In the genomic region with DNA sequence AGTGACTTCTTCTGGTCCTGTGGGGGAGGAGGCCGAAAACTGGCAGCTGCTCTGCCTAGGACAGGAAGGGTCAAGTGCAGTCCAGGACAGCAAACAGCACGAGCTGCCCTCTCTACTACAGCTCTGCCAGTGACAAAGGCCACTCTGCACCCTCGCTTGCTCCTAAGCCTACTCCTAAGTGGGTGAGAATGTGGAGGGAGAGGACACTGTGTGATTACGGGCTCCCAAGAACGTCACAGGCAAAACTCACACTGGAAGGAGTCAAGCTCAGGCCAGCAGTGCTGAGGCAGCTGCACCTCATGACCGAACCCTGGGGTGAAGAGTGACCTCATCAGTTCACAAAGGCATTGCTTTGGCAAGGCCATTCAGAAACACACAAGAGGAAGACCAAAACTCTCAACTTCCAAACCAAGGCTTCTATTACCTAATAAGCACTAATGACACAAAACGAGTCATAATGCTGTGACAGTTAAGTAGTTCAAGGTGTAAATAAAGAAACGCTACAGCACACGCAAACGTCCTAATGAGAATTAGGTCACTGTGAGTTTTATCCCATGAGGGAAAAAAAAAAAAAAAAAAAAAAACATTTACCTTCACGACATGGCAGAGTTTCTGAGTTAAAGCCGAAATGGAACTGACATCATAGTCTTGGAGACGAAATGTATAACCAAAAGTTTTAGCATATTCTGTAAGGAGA, we compare ENCODE assay signal across 10 cellular contexts. TPM values are rescaled to one million over a fixed set of nuclear protein-coding genes. Genes with fewer than 3 reads are reported as not detected.
DNase-seq lines count a peak whose midpoint lies in the region; ATAC-seq and TF ChIP-seq lines count a peak whose summit lies in the region.
"Had no signal": no experiment of that assay in that cellular context is flagged by ENCODE, and none has a peak within 500 bp of the region (broad histone marks: within the 10 kb centered on the region; RNA-seq: fewer than 3 reads in every experiment).

No MANE protein-coding gene starts in this region.

- peaks cover 0 to 15% (median 4%) of the 10 kb centered on the region in 7 donors for H3K4me1 Mint-ChIP-seq in naive thymus-derived CD4-positive, alpha-beta T cell
- H3K4me1 Mint-ChIP-seq in endodermal cell, result no peaks in the 10 kb centered on the region

- no TSS peak for BruUV-seq in PC-9 (replicated peaks; lab: Mats Ljungman, UMichigan)

- H3K4me2 ChIP-seq in PC-9, result peak overlapping the region; percentile 33; the same call in 1 of the 2 replicates
- H3K4me2 ChIP-seq: BLaER1 had no signal

- no peaks in the 10 kb centered on the region for H3K9me3 Mint-ChIP-seq in naive thymus-derived CD4-positive, alpha-beta T cell
- no peaks in the 10 kb centered on the region for H3K9me3 Mint-ChIP-seq in endodermal cell
- H3K9me3 Mint-ChIP-seq: activated naive CD8-positive, alpha-beta T cell treated with anti-CD3 and anti-CD28 coated beads, Interleukin-2, amount 10 ng/mL, durations not matched to agents 7 days and 5 days had no signal

- CTCF ChIA-PET in AG04450 (lab: Charles Lee), result interaction anchor here (0.6 to 1.3 kb wide), 6 partner anchors 15 to 180 kb away, joined by 3 to 5 read pairs (median 4); no protein-coding TSS in a partner anchor
- CTCF ChIA-PET in PC-9 (lab: Charles Lee), result no interaction called here
- CTCF ChIA-PET in naive thymus-derived CD4-positive, alpha-beta T cell (lab: Charles Lee), result no interaction called here

- ATAC-seq in naive thymus-derived CD4-positive, alpha-beta T cell, result peak; percentile 76
- no peak for ATAC-seq in GM18505 (IDR thresholded peaks at IDR 0.05; ENCODE audit: unreplicated experiment)

- H3K4me3 Mint-ChIP-seq in naive thymus-derived CD4-positive, alpha-beta T cell, result no peak overlapping the region
- no peak overlapping the region for H3K4me3 Mint-ChIP-seq in endodermal cell
- H3K4me3 Mint-ChIP-seq: activated naive CD8-positive, alpha-beta T cell treated with anti-CD3 and anti-CD28 coated beads, Interleukin-2, amount 10 ng/mL, durations not matched to agents 7 days and 5 days had no signal

- no peaks in the 10 kb centered on the region for H4K20me1 ChIP-seq in PC-9 (ENCODE audit: insufficient read depth)

- H3K4me1 ChIP-seq in PC-9 (replicated peaks; ENCODE audit: insufficient read depth) (peaks cover 38% of the 10 kb centered on the region), endodermal cell (ENCODE audit: control insufficient read depth, insufficient read depth, low read length) (no peaks in the 10 kb centered on the region)
- H3K4me1 ChIP-seq in naive thymus-derived CD4-positive, alpha-beta T cell (ENCODE audit: control insufficient read depth in 2 of 2, insufficient read depth in 2 of 2, low read length in 2 of 2), result no peaks in the 10 kb centered on the region
- H3K4me1 ChIP-seq: BLaER1 had no signal

- H3K79me2 ChIP-seq in PC-9 (ENCODE audit: low read depth), result no peaks in the 10 kb centered on the region

- H3K36me3 ChIP-seq in PC-9 (ENCODE audit: low read depth) (peaks cover 68% of the 10 kb centered on the region), endodermal cell (ENCODE audit: control insufficient read depth, insufficient read depth, low read length) (peaks cover 70% of the 10 kb centered on the region)
- peaks cover 30 to 95% (median 36%) of the 10 kb centered on the region in 3 experiments for H3K36me3 ChIP-seq in naive thymus-derived CD4-positive, alpha-beta T cell (ENCODE audit: control insufficient read depth in 2 of 3, insufficient read depth in 3 of 3, low read length in 3 of 3)

- H3K9me3 ChIP-seq in AG04450 (ENCODE audit: control insufficient read depth, insufficient read depth, low read length), result peaks cover 3% of the 10 kb centered on the region; the same call in 1 of the 2 replicates
- H3K9me3 ChIP-seq in PC-9 (ENCODE audit: insufficient read depth, low read depth), result no peaks in the 10 kb centered on the region; the same call in 1 of the 2 replicates
- H3K9me3 ChIP-seq in naive thymus-derived CD4-positive, alpha-beta T cell (ENCODE audit: control insufficient read depth in 2 of 3, low read length in 3 of 3), result no peaks in the 10 kb centered on the region
- no peaks in the 10 kb centered on the region for H3K9me3 ChIP-seq in endodermal cell (ENCODE audit: control insufficient read depth, low read length)
- H3K9me3 ChIP-seq: BLaER1 had no signal

- H3K9me2 ChIP-seq in PC-9 (ENCODE audit: insufficient read depth), result no peaks in the 10 kb centered on the region

- no peak for TF ChIP-seq CTCF in AG04450 (IDR thresholded peaks at IDR 0.05; ENCODE audit: low read depth, low read length)
- TF ChIP-seq CTCF in PC-9 (conservative IDR thresholded peaks at IDR 0.05), result no peak
- TF ChIP-seq CTCF in endodermal cell (conservative IDR thresholded peaks at IDR 0.05), result no peak

- WGBS in endodermal cell (ENCODE audit: insufficient coverage in 1 of 2, insufficient read length in 1 of 2), 2 experiments, result 95 to 97% methylated on average over 5 to 13 of the region's 13 CpGs

- peak overlapping the region; percentile 55 for H3K27ac ChIP-seq in AG04450 (ENCODE audit: low read depth, low read length)
- peak overlapping the region; percentile 60 for H3K27ac ChIP-seq in PC-9
- H3K27ac ChIP-seq in naive thymus-derived CD4-positive, alpha-beta T cell (ENCODE audit: low read depth, low read length), result no peak overlapping the region
- H3K27ac ChIP-seq in endodermal cell (ENCODE audit: low read depth, low read length), result no peak overlapping the region
- H3K27ac ChIP-seq: BLaER1 had no signal

- intact Hi-C loops in PC-9 (cut with micrococcal nuclease; ENCODE audit: unreplicated experiment), result no loop called here
- intact Hi-C loops in naive thymus-derived CD4-positive, alpha-beta T cell (cut with micrococcal nuclease), result no loop called here

- H3K9ac ChIP-seq in endodermal cell (ENCODE audit: extremely low read depth, low read length, poor library complexity, severe bottlenecking), result no peak overlapping the region
- H3K9ac ChIP-seq: BLaER1 had no signal

- H3K27me3 ChIP-seq in AG04450 (ENCODE audit: control insufficient read depth, insufficient read depth, low read length) (no peaks in the 10 kb centered on the region), PC-9 (ENCODE audit: insufficient read depth, low read depth) (no peaks in the 10 kb centered on the region), endodermal cell (ENCODE audit: control insufficient read depth, insufficient read depth, low read length, poor library complexity, severe bottlenecking) (no peaks in the 10 kb centered on the region)
- no peaks in the 10 kb centered on the region for H3K27me3 ChIP-seq in naive thymus-derived CD4-positive, alpha-beta T cell (ENCODE audit: control insufficient read depth in 2 of 2, insufficient read depth in 2 of 2, low read length in 2 of 2)
- H3K27me3 ChIP-seq: BLaER1 had no signal

- H2AFZ ChIP-seq in PC-9, result no peak overlapping the region

- H3K27me3 Mint-ChIP-seq in naive thymus-derived CD4-positive, alpha-beta T cell, result no peaks in the 10 kb centered on the region
- no peaks in the 10 kb centered on the region for H3K27me3 Mint-ChIP-seq in endodermal cell (ENCODE audit: insufficient read depth)
- H3K27me3 Mint-ChIP-seq: activated naive CD8-positive, alpha-beta T cell treated with anti-CD3 and anti-CD28 coated beads, Interleukin-2, amount 10 ng/mL, durations not matched to agents 7 days and 5 days had no signal

- peaks cover 27% of the 10 kb centered on the region; the same call in 1 of the 2 replicates for H3F3A ChIP-seq in PC-9 (ENCODE audit: insufficient read depth, low read depth)

- H3K36me3 Mint-ChIP-seq in naive thymus-derived CD4-positive, alpha-beta T cell, result peaks cover 25 to 71% (median 55%) of the 10 kb centered on the region in 5 donors
- peaks cover 77% of the 10 kb centered on the region for H3K36me3 Mint-ChIP-seq in endodermal cell (ENCODE audit: low read depth)

- peak; percentile 18 for DNase-seq in AG04450 (ENCODE audit: low read depth, low spot score)
- peak in 1 of 2 experiments; percentile 78 for DNase-seq in PC-9
- DNase-seq in fibroblast of gingiva (ENCODE audit: low read depth), result peak; percentile 62
- DNase-seq in naive thymus-derived CD4-positive, alpha-beta T cell, result no peak
- DNase-seq in NCI-H345 treated with DMSO at 0.1 percent for 48 hours (lab: John Stamatoyannopoulos, UW; ENCODE audit: unreplicated experiment), result no peak
- DNase-seq in NCI-H748 (lab: John Stamatoyannopoulos, UW; ENCODE audit: unreplicated experiment), result no peak
- no peak for DNase-seq in endodermal cell
- DNase-seq: activated naive CD8-positive, alpha-beta T cell treated with anti-CD3 and anti-CD28 coated beads, Interleukin-2, amount 10 ng/mL, durations not matched to agents 7 days and 5 days had no signal

- TF ChIP-seq POLR2A in GM18505 (IDR thresholded peaks at IDR 0.05; ENCODE audit: borderline replicate concordance, extremely low read depth, insufficient read depth, insufficient read length), result no peak

- H3K4me3 ChIP-seq in AG04450 (ENCODE audit: low read depth, low read length), result no peak overlapping the region
- H3K4me3 ChIP-seq in PC-9, result no peak overlapping the region
- H3K4me3 ChIP-seq in naive thymus-derived CD4-positive, alpha-beta T cell (ENCODE audit: low read length), result no peak overlapping the region
- no peak overlapping the region for H3K4me3 ChIP-seq in endodermal cell (ENCODE audit: low read length)
- H3K4me3 ChIP-seq: BLaER1 had no signal

- POLR2A ChIA-PET in AG04450 (lab: Yijun Ruan, JAX) (no interaction called here), PC-9 (lab: Charles Lee; ENCODE audit: unreplicated experiment) (no interaction called here)
- POLR2A ChIA-PET in naive thymus-derived CD4-positive, alpha-beta T cell (lab: Charles Lee), result interaction anchor here (1.6 to 2.4 kb wide), 3 partner anchors 12 to 28 kb away, joined by 3 to 6 read pairs (median 5); no protein-coding TSS in a partner anchor

- peak overlapping the region in 3 of 9 donors; percentile 42 to 71 (median 54) for H3K27ac Mint-ChIP-seq in naive thymus-derived CD4-positive, alpha-beta T cell
- no peak overlapping the region for H3K27ac Mint-ChIP-seq in endodermal cell

RNA-seq across cellular contexts. Expression of a gene that starts 35.1 kb away (rescaled TPM):
- polyA plus RNA-seq in AG04450 (2011; rRNA removed), result 31.6 and 37.4 TPM in 2 replicates
- 33.0 and 34.3 TPM in 2 replicates for polyA minus RNA-seq in AG04450 (2011; rRNA and poly(A)+ RNA removed)
- total RNA-seq in PC-9 (2021), result 68.1 and 69.4 TPM in 2 replicates
- total RNA-seq in naive thymus-derived CD4-positive, alpha-beta T cell, result 100 to 1,000 TPM in 4 of 5 experiments, 10 to 100 TPM in 1; 93.0 to 259 (median 185) TPM
- polyA plus RNA-seq in naive thymus-derived CD4-positive, alpha-beta T cell, result 10 to 100 TPM; 12.5 to 17.3 TPM
- total RNA-seq in endodermal cell, result 10 to 100 TPM; 39.3 to 39.6 TPM
- polyA plus RNA-seq in endodermal cell (2013, experiment 1 of 2), result 29.8 TPM
- polyA plus RNA-seq in endodermal cell (2013, experiment 2 of 2), result 25.0 TPM

RNA-seq across cellular contexts. Expression of a gene that starts 42.2 kb away (rescaled TPM):
- polyA plus RNA-seq in AG04450 (2011; rRNA removed), result 28.1 and 29.9 TPM in 2 replicates
- 24.2 and 26.1 TPM in 2 replicates for polyA minus RNA-seq in AG04450 (2011; rRNA and poly(A)+ RNA removed)
- total RNA-seq in PC-9 (2021), result 114 and 119 TPM in 2 replicates
- 100 to 1,000 TPM in 4 of 5 experiments, 10 to 100 TPM in 1; 100.0 to 128 (median 114) TPM for total RNA-seq in naive thymus-derived CD4-positive, alpha-beta T cell
- polyA plus RNA-seq in naive thymus-derived CD4-positive, alpha-beta T cell, result 10 to 100 TPM; 34.9 to 68.2 TPM
- total RNA-seq in endodermal cell, result 10 to 100 TPM; 60.5 to 69.2 TPM
- 75.0 TPM for polyA plus RNA-seq in endodermal cell (2013, experiment 1 of 2)
- polyA plus RNA-seq in endodermal cell (2013, experiment 2 of 2), result 73.9 TPM

Comparison
In these comparisons a context has a peak if more than half of its experiments do, and no peak if none do; other contexts are left out.
1. DNase-seq: peak in AG04450 (single experiment) and fibroblast of gingiva (single experiment); none in naive thymus-derived CD4-positive, alpha-beta T cell (0 of 9), NCI-H345 treated with DMSO at 0.1 percent for 48 hours (single experiment), NCI-H748 (single experiment) and endodermal cell (single experiment).
2. H3K27ac ChIP-seq: peak in AG04450 (single experiment) and PC-9 (single experiment); none in naive thymus-derived CD4-positive, alpha-beta T cell (single experiment) and endodermal cell (single experiment).